ENCODE assay signal across 8 cellular contexts in the genomic region with DNA sequence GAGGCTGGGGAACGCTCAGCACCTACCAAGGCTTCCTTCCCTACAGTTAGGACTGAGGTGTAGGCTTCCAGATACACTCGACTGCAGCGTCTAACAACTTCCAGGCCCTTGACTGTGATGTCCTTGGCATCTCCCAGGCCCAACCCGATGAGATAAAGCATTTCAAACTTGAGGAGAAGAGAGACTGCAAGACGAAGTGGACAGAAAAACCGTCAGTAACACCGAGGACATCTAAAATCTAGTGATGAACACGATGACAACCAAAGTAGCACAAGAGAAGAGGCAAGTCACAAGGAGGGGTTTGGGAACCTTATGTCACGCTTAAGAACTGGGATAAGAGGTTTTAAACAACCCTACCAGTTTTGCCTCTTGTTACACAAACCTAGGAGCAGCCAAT. TPM values are rescaled to one million over a fixed set of nuclear protein-coding genes. Genes with fewer than 3 reads are reported as not detected.
DNase-seq lines count a peak whose midpoint lies in the region; ATAC-seq and TF ChIP-seq lines count a peak whose summit lies in the region.

No MANE protein-coding gene starts in this region.

- TF ChIP-seq CTCF in GM12875 (IDR thresholded peaks at IDR 0.05; ENCODE audit: borderline replicate concordance, insufficient read depth, low read depth, low read length) (no peak), right atrium auricular region (IDR thresholded peaks at IDR 0.05) (no peak)

- ATAC-seq in sciatic nerve = peak; percentile 63

- peak; percentile 13 for DNase-seq in HCEC 1CT
- peak; percentile 5 for DNase-seq in MG63
- peak; percentile 66 for DNase-seq in activated effector memory CD4-positive, alpha-beta T cell treated with anti-CD3 and anti-CD28 coated beads, Interleukin-2, amount 50 U/mL, for 16 hours
- DNase-seq in right atrium auricular region (ENCODE audit: low spot score) = no peak
- DNase-seq in sciatic nerve (ENCODE audit: low spot score) = no peak
- DNase-seq in SIG-M5 (lab: John Stamatoyannopoulos, UW) = no peak
- no peak for DNase-seq in NCI-H187 treated with DMSO at 0.1 percent for 48 hours (lab: John Stamatoyannopoulos, UW)

- H3K9me3 ChIP-seq in MG63 = no peaks in the 10 kb centered on the region
- H3K9me3 ChIP-seq in right atrium auricular region = no peaks in the 10 kb centered on the region

- peaks cover 26% of the 10 kb centered on the region for H3K36me3 ChIP-seq in MG63
- no peaks in the 10 kb centered on the region for H3K36me3 ChIP-seq in right atrium auricular region

- H3K4me3 ChIP-seq in GM12875 (ENCODE audit: low read depth, low read length) (peak overlapping the region; percentile 95), MG63 (peak overlapping the region; percentile 77), right atrium auricular region (peak overlapping the region; percentile 68 to 75)

- H3K27ac ChIP-seq in right atrium auricular region = peak overlapping the region; percentile 91 to 92

- H3K27me3 ChIP-seq in MG63 (no peaks in the 10 kb centered on the region), right atrium auricular region (no peaks in the 10 kb centered on the region)

- intact Hi-C loops in sciatic nerve (cut with DNase I) = no loop called here

- H3K4me1 ChIP-seq in right atrium auricular region = peaks cover 0 to 24% of the 10 kb centered on the region in 2 donors

RNA-seq across cellular contexts. Expression of a gene that starts 0.3 kb away (rescaled TPM):
- total RNA-seq in MG63 (2014; rRNA removed; shearing (Covaris generic); ENCODE audit: low replicate concordance) = 49.7 and 54.9 TPM in 2 replicates
- total RNA-seq in right atrium auricular region = 10 to 100 TPM; 13.4 to 26.0 TPM
- total RNA-seq in sciatic nerve = 26.0 TPM

Comparison
In these comparisons a context has a peak if more than half of its experiments do, and no peak if none do; other contexts are left out.
1. DNase-seq: peak in HCEC 1CT (single experiment), MG63 (single experiment) and activated effector memory CD4-positive, alpha-beta T cell treated with anti-CD3 and anti-CD28 coated beads, Interleukin-2, amount 50 U/mL, for 16 hours (single experiment); none in right atrium auricular region (single experiment), sciatic nerve (single experiment), SIG-M5 (single experiment) and NCI-H187 treated with DMSO at 0.1 percent for 48 hours (single experiment).
2. Peak in every context shown above with its lines, with median percentiles within 50 percentile points of each other: H3K4me3 ChIP-seq.